10 cellular contexts compared by ENCODE assay signal in genomic region chr7:106658504-106659368, GRCh38. TPM values are rescaled to one million over a fixed set of nuclear protein-coding genes. Genes with fewer than 3 reads are reported as not detected.
DNase-seq lines count a peak whose midpoint lies in the region; TF ChIP-seq lines count a peak whose summit lies in the region.
"Had no signal": no experiment of that assay in that cellular context is flagged by ENCODE, and none has a peak within 500 bp of the region (broad histone marks: within the 10 kb centered on the region; RNA-seq: fewer than 3 reads in every experiment).

No MANE protein-coding gene starts in this region.

- intact Hi-C loops in stomach (cut with DNase I; ENCODE audit: low total_unique reads), result no loop called here

- H3K27ac ChIP-seq in WERI-Rb-1 (no peak overlapping the region), stomach (peak overlapping the region in 4 of 5 donors; percentile 93 to 98 (median 96))

- DNase-seq in T-helper 1 cell (no peak), WERI-Rb-1 (no peak), foreskin fibroblast (no peak), stomach (no peak), GM10248 (ENCODE audit: extremely low spot score) (no peak), Ammon's horn (ENCODE audit: low spot score) (no peak), NCI-H510A (lab: John Stamatoyannopoulos, UW) (no peak)
- DNase-seq: aorta, NCI-H446 had no signal

- no peak for TF ChIP-seq EP300 in stomach (IDR thresholded peaks at IDR 0.05)

- H3K36me3 Mint-ChIP-seq in T-helper 1 cell treated with Interleukin-12 subunit alpha and Interleukin-12 subunit beta and Interleukin-4 antibody, amounts not matched to agents 30 μg/mL and 1 μg/mL, for 36 hours (ENCODE audit: low read depth), result peaks cover 1% of the 10 kb centered on the region

- H3K9me3 ChIP-seq in WERI-Rb-1 (ENCODE audit: severe bottlenecking) (no peaks in the 10 kb centered on the region), stomach (no peaks in the 10 kb centered on the region)

- peaks cover 2% of the 10 kb centered on the region; the same call in 1 of the 2 replicates for H3K36me3 ChIP-seq in WERI-Rb-1
- no peaks in the 10 kb centered on the region for H3K36me3 ChIP-seq in stomach

- CTCF ChIA-PET in GM10248 (lab: Yijun Ruan, JAX), result interaction anchor here (0.7 to 6.7 kb wide), 26 partner anchors 9 to 510 kb away, joined by 3 to 76 read pairs (median 6); partner anchors contain the start of genes HBP1 and NAMPT

- peaks cover 5 to 30% (median 24%) of the 10 kb centered on the region in 4 donors for H3K4me1 ChIP-seq in stomach

- H3K27me3 Mint-ChIP-seq in T-helper 1 cell treated with Interleukin-12 subunit alpha and Interleukin-12 subunit beta and Interleukin-4 antibody, amounts not matched to agents 30 μg/mL and 1 μg/mL, for 36 hours (ENCODE audit: low read depth), result peaks cover 8% of the 10 kb centered on the region

- 84 to 88% (median 87%) methylated on average over 6 of the region's 6 CpGs for WGBS in stomach, 5 donors

- no peak for TF ChIP-seq CTCF in WERI-Rb-1 (IDR thresholded peaks at IDR 0.05; ENCODE audit: low read depth, low read length)
- no peak for TF ChIP-seq CTCF in foreskin fibroblast (IDR thresholded peaks at IDR 0.05; ENCODE audit: low read depth, low read length)
- no peak for TF ChIP-seq CTCF in stomach (IDR thresholded peaks at IDR 0.05)
- TF ChIP-seq CTCF in GM10248 (IDR thresholded peaks at IDR 0.05; ENCODE audit: control extremely low read depth, extremely low read depth, low read depth, missing control alignments), result no peak

- no peak for TF ChIP-seq POLR2A in stomach (IDR thresholded peaks at IDR 0.05)

- H3K27me3 ChIP-seq in WERI-Rb-1 (ENCODE audit: insufficient read depth, low read depth, severe bottlenecking), result no peaks in the 10 kb centered on the region
- H3K27me3 ChIP-seq in stomach, result no peaks in the 10 kb centered on the region

- peaks cover 28% of the 10 kb centered on the region for H3K4me1 Mint-ChIP-seq in T-helper 1 cell treated with Interleukin-12 subunit alpha and Interleukin-12 subunit beta and Interleukin-4 antibody, amounts not matched to agents 30 μg/mL and 1 μg/mL, for 36 hours (ENCODE audit: low read depth)

- peak overlapping the region; percentile 95 for H3K4me3 Mint-ChIP-seq in T-helper 1 cell treated with Interleukin-12 subunit alpha and Interleukin-12 subunit beta and Interleukin-4 antibody, amounts not matched to agents 30 μg/mL and 1 μg/mL, for 36 hours

- no peaks in the 10 kb centered on the region for H3K9me3 Mint-ChIP-seq in T-helper 1 cell treated with Interleukin-12 subunit alpha and Interleukin-12 subunit beta and Interleukin-4 antibody, amounts not matched to agents 30 μg/mL and 1 μg/mL, for 36 hours

- peak overlapping the region; percentile 60 for H3K4me3 ChIP-seq in WERI-Rb-1 (ENCODE audit: low read depth, low read length)
- H3K4me3 ChIP-seq in foreskin fibroblast (ENCODE audit: low read depth in 1 of 2, low read length in 2 of 2), result peak overlapping the region; percentile 89 to 98
- H3K4me3 ChIP-seq in stomach, result peak overlapping the region; percentile 73 to 85 (median 80)

- POLR2A ChIA-PET in GM10248 (lab: Yijun Ruan, JAX), result no interaction called here

- peak overlapping the region; percentile 79 for H3K27ac Mint-ChIP-seq in T-helper 1 cell treated with Interleukin-12 subunit alpha and Interleukin-12 subunit beta and Interleukin-4 antibody, amounts not matched to agents 30 μg/mL and 1 μg/mL, for 36 hours

RNA-seq across cellular contexts. Expression of gene CCDC71L, which starts 2.2 kb away (rescaled TPM):
- 10 to 100 TPM in 2 of 5 donors, 1 to 10 TPM in 3; 1.3 to 92.7 (median 8.1) TPM for total RNA-seq in stomach
- 10 to 100 TPM; 11.1 to 18.2 (median 11.6) TPM for polyA plus RNA-seq in stomach
